Comparison of ENCODE assay signal across 1 cellular context in genomic region chr3:174440741-174441587, GRCh38.
TF ChIP-seq lines count a peak whose summit lies in the region.

No MANE protein-coding gene starts in this region.

TF ChIP-seq in IMR-90, 13 proteins besides CTCF, POLR2A, EP300 and RAD21:
- no peak; the same call in 1 of the 2 replicates for TF ChIP-seq NFE2L2 (IDR thresholded peaks at IDR 0.05; ENCODE audit: low read depth, low read length)
- TF ChIP-seq CHD1 (IDR thresholded peaks at IDR 0.05; ENCODE audit: low read depth, low read length) = no peak
- no peak; the same call in 1 of the 2 replicates for TF ChIP-seq SMC3 (IDR thresholded peaks at IDR 0.05; ENCODE audit: low read depth, low read length)
- TF ChIP-seq RFX5 (IDR thresholded peaks at IDR 0.05; ENCODE audit: low read depth, low read length) = no peak
- peak; percentile 64 for TF ChIP-seq FOS (IDR thresholded peaks at IDR 0.05; ENCODE audit: low read depth, low read length)
- no peak for TF ChIP-seq USF2 (IDR thresholded peaks at IDR 0.05; ENCODE audit: low read depth, low read length)
- TF ChIP-seq RCOR1 (IDR thresholded peaks at IDR 0.05; ENCODE audit: insufficient replicate concordance, low read length) = no peak
- TF ChIP-seq MXI1 (IDR thresholded peaks at IDR 0.05; ENCODE audit: borderline replicate concordance, low read depth, low read length) = no peak
- no peak for TF ChIP-seq ELK1 (IDR thresholded peaks at IDR 0.05; ENCODE audit: borderline replicate concordance, low read depth, low read length)
- TF ChIP-seq MAZ (IDR thresholded peaks at IDR 0.05; ENCODE audit: borderline replicate concordance, low read depth, low read length) = peak; percentile 54; the same call in 1 of the 2 replicates
- TF ChIP-seq CEBPB (IDR thresholded peaks at IDR 0.05; ENCODE audit: low read depth, low read length) = no peak
- peak; percentile 52; the same call in 1 of the 2 replicates for TF ChIP-seq BHLHE40 (IDR thresholded peaks at IDR 0.05; ENCODE audit: low read depth, low read length)
- TF ChIP-seq MAFK (IDR thresholded peaks at IDR 0.05; ENCODE audit: low read depth, low read length) = no peak
